Comparison of ENCODE assay signal across 1 cellular context in genomic region chr12:53675701-53676607, GRCh38.
A peak's percentile ranks its signal among the peaks of the same experiment; 100 is the strongest.
TF ChIP-seq lines count a peak whose summit lies in the region.

TSS of gene ATP5MC2 (minus strand) at chr12:53676083. CDS start at chr12:53672614, 3,469 bp downstream.

TF ChIP-seq in HepG2, 621 proteins besides CTCF, POLR2A, EP300 and RAD21 (continued from another document and continues in another):
- TF ChIP-seq, protein P1, sequence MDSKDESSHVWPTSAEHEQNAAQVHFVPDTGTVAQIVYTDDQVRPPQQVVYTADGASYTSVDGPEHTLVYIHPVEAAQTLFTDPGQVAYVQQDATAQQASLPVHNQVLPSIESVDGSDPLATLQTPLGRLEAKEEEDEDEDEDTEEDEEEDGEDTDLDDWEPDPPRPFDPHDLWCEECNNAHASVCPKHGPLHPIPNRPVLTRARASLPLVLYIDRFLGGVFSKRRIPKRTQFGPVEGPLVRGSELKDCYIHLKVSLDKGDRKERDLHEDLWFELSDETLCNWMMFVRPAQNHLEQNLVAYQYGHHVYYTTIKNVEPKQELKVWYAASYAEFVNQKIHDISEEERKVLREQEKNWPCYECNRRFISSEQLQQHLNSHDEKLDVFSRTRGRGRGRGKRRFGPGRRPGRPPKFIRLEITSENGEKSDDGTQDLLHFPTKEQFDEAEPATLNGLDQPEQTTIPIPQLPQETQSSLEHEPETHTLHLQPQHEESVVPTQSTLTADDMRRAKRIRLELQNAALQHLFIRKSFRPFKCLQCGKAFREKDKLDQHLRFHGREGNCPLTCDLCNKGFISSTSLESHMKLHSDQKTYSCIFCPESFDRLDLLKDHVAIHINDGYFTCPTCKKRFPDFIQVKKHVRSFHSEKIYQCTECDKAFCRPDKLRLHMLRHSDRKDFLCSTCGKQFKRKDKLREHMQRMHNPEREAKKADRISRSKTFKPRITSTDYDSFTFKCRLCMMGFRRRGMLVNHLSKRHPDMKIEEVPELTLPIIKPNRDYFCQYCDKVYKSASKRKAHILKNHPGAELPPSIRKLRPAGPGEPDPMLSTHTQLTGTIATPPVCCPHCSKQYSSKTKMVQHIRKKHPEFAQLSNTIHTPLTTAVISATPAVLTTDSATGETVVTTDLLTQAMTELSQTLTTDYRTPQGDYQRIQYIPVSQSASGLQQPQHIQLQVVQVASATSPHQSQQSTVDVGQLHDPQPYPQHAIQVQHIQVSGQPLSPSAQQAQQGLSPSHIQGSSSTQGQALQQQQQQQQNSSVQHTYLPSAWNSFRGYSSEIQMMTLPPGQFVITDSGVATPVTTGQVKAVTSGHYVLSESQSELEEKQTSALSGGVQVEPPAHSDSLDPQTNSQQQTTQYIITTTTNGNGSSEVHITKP (CRISPR knock-in tag; IDR thresholded peaks at IDR 0.05; ENCODE audit: low read depth) = peak; percentile 70; the same call in 1 of the 2 replicates
- TF ChIP-seq ZNF333 (CRISPR knock-in tag; IDR thresholded peaks at IDR 0.05; ENCODE audit: borderline replicate concordance) (peak; percentile 85), TSC22D2 (CRISPR knock-in tag; IDR thresholded peaks at IDR 0.05; ENCODE audit: borderline replicate concordance) (peak; percentile 74; the same call in 1 of the 2 replicates), GPN1 (CRISPR knock-in tag; IDR thresholded peaks at IDR 0.05; ENCODE audit: borderline replicate concordance) (no peak), TRIM22 (IDR thresholded peaks at IDR 0.05) (no peak), ZNF713 (CRISPR knock-in tag; IDR thresholded peaks at IDR 0.05) (no peak), ZNF24 (IDR thresholded peaks at IDR 0.05) (peak; percentile 52; the same call in 1 of the 2 replicates), ZNF205 (CRISPR knock-in tag; IDR thresholded peaks at IDR 0.05) (peak; percentile 60; the same call in 1 of the 2 replicates), ZNF781 (CRISPR knock-in tag; IDR thresholded peaks at IDR 0.05; ENCODE audit: borderline replicate concordance, not compliant biosample characterization) (peak; percentile 39), CAMTA2 (CRISPR knock-in tag; IDR thresholded peaks at IDR 0.05; ENCODE audit: borderline replicate concordance) (peak; percentile 88), XRCC5 (optimal IDR thresholded peaks at IDR 0.05; ENCODE audit: low read length) (peak; percentile 99), SNAPC5 (CRISPR knock-in tag; IDR thresholded peaks at IDR 0.05; ENCODE audit: borderline replicate concordance) (peak; percentile 60; the same call in 1 of the 2 replicates), ZHX2 (IDR thresholded peaks at IDR 0.05; ENCODE audit: low read depth) (peak; percentile 72), ZHX2 (CRISPR knock-in tag; IDR thresholded peaks at IDR 0.05; ENCODE audit: borderline replicate concordance) (no peak), ZBTB44 (CRISPR knock-in tag; IDR thresholded peaks at IDR 0.05) (peak; percentile 28; the same call in 1 of the 2 replicates), AGO2 (optimal IDR thresholded peaks at IDR 0.05; ENCODE audit: low read depth, low read length) (peak; percentile 69), MED13 (CRISPR knock-in tag; IDR thresholded peaks at IDR 0.05) (peak; percentile 73; the same call in 1 of the 2 replicates), DNMT3B (CRISPR knock-in tag; conservative IDR thresholded peaks at IDR 0.05) (peak; percentile 72), HDAC6 (IDR thresholded peaks at IDR 0.05; ENCODE audit: low read depth, low read length) (no peak), HMGXB4 (CRISPR knock-in tag; IDR thresholded peaks at IDR 0.05; ENCODE audit: borderline replicate concordance in 1 of 2, low read depth in 1 of 2) (peak; percentile 98), ZIK1 (CRISPR knock-in tag; IDR thresholded peaks at IDR 0.05; ENCODE audit: borderline replicate concordance, low read depth) (no peak), PATZ1 (CRISPR knock-in tag; IDR thresholded peaks at IDR 0.05) (peak; percentile 32; the same call in 1 of the 2 replicates), NBN (conservative IDR thresholded peaks at IDR 0.05) (no peak), RFX3 (CRISPR knock-in tag; IDR thresholded peaks at IDR 0.05) (no peak), ZNF879 (CRISPR knock-in tag; IDR thresholded peaks at IDR 0.05) (peak; percentile 91), ZNF850 (CRISPR knock-in tag; conservative IDR thresholded peaks at IDR 0.05) (no peak), KLF11 (CRISPR knock-in tag; IDR thresholded peaks at IDR 0.05) (peak; percentile 78; the same call in 1 of the 2 replicates), ZNF652 (CRISPR knock-in tag; IDR thresholded peaks at IDR 0.05; ENCODE audit: borderline replicate concordance, low read depth) (no peak; the same call in 1 of the 2 replicates), ERF (CRISPR knock-in tag; IDR thresholded peaks at IDR 0.05) (peak; percentile 96), ZNF350 (CRISPR knock-in tag; IDR thresholded peaks at IDR 0.05; ENCODE audit: borderline replicate concordance, low read depth) (peak; percentile 97), ZNF317 (CRISPR knock-in tag; IDR thresholded peaks at IDR 0.05) (peak; percentile 91)
- TF ChIP-seq, protein P2, sequence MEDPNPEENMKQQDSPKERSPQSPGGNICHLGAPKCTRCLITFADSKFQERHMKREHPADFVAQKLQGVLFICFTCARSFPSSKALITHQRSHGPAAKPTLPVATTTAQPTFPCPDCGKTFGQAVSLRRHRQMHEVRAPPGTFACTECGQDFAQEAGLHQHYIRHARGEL (CRISPR knock-in tag; IDR thresholded peaks at IDR 0.05) = 0 out of 2 replicates have a peak, but pooled peaks have one; percentile 37
- TF ChIP-seq, protein P3, sequence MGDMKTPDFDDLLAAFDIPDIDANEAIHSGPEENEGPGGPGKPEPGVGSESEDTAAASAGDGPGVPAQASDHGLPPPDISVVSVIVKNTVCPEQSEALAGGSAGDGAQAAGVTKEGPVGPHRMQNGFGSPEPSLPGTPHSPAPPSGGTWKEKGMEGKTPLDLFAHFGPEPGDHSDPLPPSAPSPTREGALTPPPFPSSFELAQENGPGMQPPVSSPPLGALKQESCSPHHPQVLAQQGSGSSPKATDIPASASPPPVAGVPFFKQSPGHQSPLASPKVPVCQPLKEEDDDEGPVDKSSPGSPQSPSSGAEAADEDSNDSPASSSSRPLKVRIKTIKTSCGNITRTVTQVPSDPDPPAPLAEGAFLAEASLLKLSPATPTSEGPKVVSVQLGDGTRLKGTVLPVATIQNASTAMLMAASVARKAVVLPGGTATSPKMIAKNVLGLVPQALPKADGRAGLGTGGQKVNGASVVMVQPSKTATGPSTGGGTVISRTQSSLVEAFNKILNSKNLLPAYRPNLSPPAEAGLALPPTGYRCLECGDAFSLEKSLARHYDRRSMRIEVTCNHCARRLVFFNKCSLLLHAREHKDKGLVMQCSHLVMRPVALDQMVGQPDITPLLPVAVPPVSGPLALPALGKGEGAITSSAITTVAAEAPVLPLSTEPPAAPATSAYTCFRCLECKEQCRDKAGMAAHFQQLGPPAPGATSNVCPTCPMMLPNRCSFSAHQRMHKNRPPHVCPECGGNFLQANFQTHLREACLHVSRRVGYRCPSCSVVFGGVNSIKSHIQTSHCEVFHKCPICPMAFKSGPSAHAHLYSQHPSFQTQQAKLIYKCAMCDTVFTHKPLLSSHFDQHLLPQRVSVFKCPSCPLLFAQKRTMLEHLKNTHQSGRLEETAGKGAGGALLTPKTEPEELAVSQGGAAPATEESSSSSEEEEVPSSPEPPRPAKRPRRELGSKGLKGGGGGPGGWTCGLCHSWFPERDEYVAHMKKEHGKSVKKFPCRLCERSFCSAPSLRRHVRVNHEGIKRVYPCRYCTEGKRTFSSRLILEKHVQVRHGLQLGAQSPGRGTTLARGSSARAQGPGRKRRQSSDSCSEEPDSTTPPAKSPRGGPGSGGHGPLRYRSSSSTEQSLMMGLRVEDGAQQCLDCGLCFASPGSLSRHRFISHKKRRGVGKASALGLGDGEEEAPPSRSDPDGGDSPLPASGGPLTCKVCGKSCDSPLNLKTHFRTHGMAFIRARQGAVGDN (CRISPR knock-in tag; IDR thresholded peaks at IDR 0.05) = peak; percentile 100
